In the genomic region with DNA sequence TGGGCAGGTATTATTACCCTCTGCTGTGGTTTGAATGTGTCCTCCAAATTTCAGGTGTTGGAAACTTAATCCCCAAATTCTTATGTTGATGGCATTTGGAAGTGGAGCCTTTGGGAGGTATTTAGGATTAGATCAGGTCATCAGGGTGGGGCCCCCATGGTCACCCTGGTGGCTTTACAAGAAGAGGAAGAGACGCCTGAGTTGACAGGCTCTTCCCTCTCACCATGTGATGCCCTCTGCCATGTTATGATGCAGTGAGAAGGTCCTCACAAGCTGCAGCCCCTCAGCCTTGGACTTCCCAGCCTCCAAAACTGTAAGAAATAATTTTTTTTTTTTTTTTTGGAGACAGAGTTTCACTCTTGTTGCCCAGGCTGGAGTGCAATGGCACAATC, we compare ENCODE assay signal across 9 cellular contexts. TPM values are rescaled to one million over a fixed set of nuclear protein-coding genes. Genes with fewer than 3 reads are reported as not detected.
DNase-seq lines count a peak whose midpoint lies in the region; ATAC-seq and TF ChIP-seq lines count a peak whose summit lies in the region.
"Had no signal": no experiment of that assay in that cellular context is flagged by ENCODE, and none has a peak within 500 bp of the region (broad histone marks: within the 10 kb centered on the region; RNA-seq: fewer than 3 reads in every experiment).

No MANE protein-coding gene starts in this region.

- TF ChIP-seq CTCF in HFFc6 (IDR thresholded peaks at IDR 0.05): no peak

- ATAC-seq in T-cell (replicated peaks in 1 of 4): no peak
- ATAC-seq in left ventricle myocardium superior: peak; percentile 69

- H3K27ac ChIP-seq in skin epidermis: peak overlapping the region; percentile 11 to 82 (median 69)

- DNase-seq in HFFc6: no peak
- no peak for DNase-seq in T-cell
- no peak for DNase-seq in left ventricle myocardium superior
- no peak for DNase-seq in NCI-H2171 treated with DMSO at 0.1 percent for 48 hours (lab: John Stamatoyannopoulos, UW)
- no peak for DNase-seq in NCI-H524 (lab: John Stamatoyannopoulos, UW)
- DNase-seq in 8988T: no peak
- DNase-seq in middle frontal gyrus (ENCODE audit: extremely low spot score, low spot score): no peak

- no peak overlapping the region for H3K4me3 ChIP-seq in skin epidermis
- H3K4me3 ChIP-seq: body of pancreas had no signal

- H3K27ac Mint-ChIP-seq in HFFc6 (peak overlapping the region; percentile 98), T-cell (peak overlapping the region; percentile 62 to 71)

- H3K36me3 Mint-ChIP-seq in HFFc6 (ENCODE audit: low read depth) (no peaks in the 10 kb centered on the region), T-cell (no peaks in the 10 kb centered on the region)

- POLR2A ChIA-PET in T-cell (lab: Charles Lee): interaction anchor here (0.7 kb wide), 2 partner anchors 42 to 599 kb away, joined by 4 to 6 read pairs; no protein-coding TSS in a partner anchor

- CTCF ChIA-PET in T-cell (lab: Charles Lee): interaction anchor here in 1 of 2 donors (1.1 kb wide), 1 partner anchor 12 kb away, joined by 3 read pairs; no protein-coding TSS in a partner anchor

- intact Hi-C loops in left ventricle myocardium superior (cut with micrococcal nuclease): no loop called here

- H3K9me3 Mint-ChIP-seq in HFFc6 (no peaks in the 10 kb centered on the region), T-cell (no peaks in the 10 kb centered on the region)

- H3K4me1 Mint-ChIP-seq in HFFc6 (ENCODE audit: low read depth): peaks cover 33% of the 10 kb centered on the region
- peaks cover 28 to 65% (median 58%) of the 10 kb centered on the region in 3 donors for H3K4me1 Mint-ChIP-seq in T-cell

- H3K27me3 Mint-ChIP-seq in HFFc6 (ENCODE audit: insufficient read depth) (no peaks in the 10 kb centered on the region), T-cell (no peaks in the 10 kb centered on the region)

- H3K4me3 Mint-ChIP-seq in HFFc6 (no peak overlapping the region; the same call in 1 of the 2 replicates), T-cell (peak overlapping the region in 1 of 3 donors; percentile 60)

RNA-seq across cellular contexts. Expression of a gene that starts 8.8 kb away (rescaled TPM):
- 1 to 10 TPM; 1.3 to 5.6 (median 3.7) TPM for total RNA-seq in HFFc6 (2021; fragmentation: NEBNext Ultra II Directional; extraction: Animal tissue kit (Norgen Biotek cat#: 25700))
- total RNA-seq in T-cell: 100 to 1,000 TPM in 2 of 5 donors, 10 to 100 TPM in 3; 39.0 to 124 (median 94.8) TPM
- 5.7 TPM for total RNA-seq in left ventricle myocardium superior

RNA-seq across cellular contexts. Expression of a gene that starts 33.0 kb away (rescaled TPM):
- total RNA-seq in HFFc6 (2021; fragmentation: NEBNext Ultra II Directional; extraction: Animal tissue kit (Norgen Biotek cat#: 25700)): 10 to 100 TPM; 38.1 to 45.3 (median 39.1) TPM
- total RNA-seq in T-cell: 10 to 100 TPM; 20.5 to 48.1 (median 40.5) TPM
- total RNA-seq in left ventricle myocardium superior: 25.8 TPM

RNA-seq across cellular contexts. Expression of a gene that starts 50.8 kb away (rescaled TPM):
- total RNA-seq in HFFc6 (2021; fragmentation: NEBNext Ultra II Directional; extraction: Animal tissue kit (Norgen Biotek cat#: 25700)): 10 to 100 TPM; 20.7 to 29.1 (median 23.8) TPM
- total RNA-seq in T-cell (10 to 100 TPM; 36.1 to 68.9 (median 53.5) TPM), left ventricle myocardium superior (25.5 TPM)
